ENCODE assay signal across 1 cellular context in the genomic region with DNA sequence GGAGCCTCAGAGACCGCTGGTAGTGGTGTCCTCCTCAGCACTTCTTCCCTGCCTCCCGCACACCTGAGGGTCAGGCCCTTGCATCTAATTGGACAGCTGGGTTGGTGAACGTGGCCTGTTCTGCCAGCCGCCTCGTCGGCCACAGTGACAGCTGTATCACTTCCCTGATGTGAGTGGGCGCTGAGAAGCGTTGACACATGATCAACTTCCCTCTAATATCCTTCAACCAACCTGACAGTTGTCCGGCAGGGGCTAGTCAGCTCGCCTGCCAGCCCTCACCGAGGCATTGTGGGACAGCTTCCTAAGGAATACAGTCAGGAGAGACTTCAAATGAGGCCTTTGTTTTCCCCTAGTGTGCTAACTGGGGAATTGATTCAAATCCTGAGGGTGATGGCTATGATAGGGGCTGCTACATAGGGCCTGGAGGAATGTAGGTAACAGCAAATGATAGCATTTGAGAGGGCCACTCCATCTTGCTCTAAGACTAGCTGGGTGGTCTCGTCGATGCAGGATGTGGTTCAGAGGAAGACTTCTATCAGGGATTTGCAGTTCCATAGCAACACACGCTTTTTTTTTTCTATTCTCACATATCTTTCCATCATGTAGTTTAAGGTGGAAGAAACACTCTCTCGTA.
TF ChIP-seq lines count a peak whose summit lies in the region.

No MANE protein-coding gene starts in this region.

TF ChIP-seq in GM23338, 12 proteins besides CTCF, POLR2A, EP300 and RAD21 (continued from another document):
- TF ChIP-seq, protein P1, sequence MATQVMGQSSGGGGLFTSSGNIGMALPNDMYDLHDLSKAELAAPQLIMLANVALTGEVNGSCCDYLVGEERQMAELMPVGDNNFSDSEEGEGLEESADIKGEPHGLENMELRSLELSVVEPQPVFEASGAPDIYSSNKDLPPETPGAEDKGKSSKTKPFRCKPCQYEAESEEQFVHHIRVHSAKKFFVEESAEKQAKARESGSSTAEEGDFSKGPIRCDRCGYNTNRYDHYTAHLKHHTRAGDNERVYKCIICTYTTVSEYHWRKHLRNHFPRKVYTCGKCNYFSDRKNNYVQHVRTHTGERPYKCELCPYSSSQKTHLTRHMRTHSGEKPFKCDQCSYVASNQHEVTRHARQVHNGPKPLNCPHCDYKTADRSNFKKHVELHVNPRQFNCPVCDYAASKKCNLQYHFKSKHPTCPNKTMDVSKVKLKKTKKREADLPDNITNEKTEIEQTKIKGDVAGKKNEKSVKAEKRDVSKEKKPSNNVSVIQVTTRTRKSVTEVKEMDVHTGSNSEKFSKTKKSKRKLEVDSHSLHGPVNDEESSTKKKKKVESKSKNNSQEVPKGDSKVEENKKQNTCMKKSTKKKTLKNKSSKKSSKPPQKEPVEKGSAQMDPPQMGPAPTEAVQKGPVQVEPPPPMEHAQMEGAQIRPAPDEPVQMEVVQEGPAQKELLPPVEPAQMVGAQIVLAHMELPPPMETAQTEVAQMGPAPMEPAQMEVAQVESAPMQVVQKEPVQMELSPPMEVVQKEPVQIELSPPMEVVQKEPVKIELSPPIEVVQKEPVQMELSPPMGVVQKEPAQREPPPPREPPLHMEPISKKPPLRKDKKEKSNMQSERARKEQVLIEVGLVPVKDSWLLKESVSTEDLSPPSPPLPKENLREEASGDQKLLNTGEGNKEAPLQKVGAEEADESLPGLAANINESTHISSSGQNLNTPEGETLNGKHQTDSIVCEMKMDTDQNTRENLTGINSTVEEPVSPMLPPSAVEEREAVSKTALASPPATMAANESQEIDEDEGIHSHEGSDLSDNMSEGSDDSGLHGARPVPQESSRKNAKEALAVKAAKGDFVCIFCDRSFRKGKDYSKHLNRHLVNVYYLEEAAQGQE (IDR thresholded peaks at IDR 0.05; ENCODE audit: unreplicated experiment) = no peak
- no peak for TF ChIP-seq NANOG (IDR thresholded peaks at IDR 0.05; ENCODE audit: borderline replicate concordance)
- no peak for TF ChIP-seq EZH2 (IDR thresholded peaks at IDR 0.05; ENCODE audit: low read depth, unreplicated experiment)
- TF ChIP-seq CREB1 (CRISPR knock-in tag; IDR thresholded peaks at IDR 0.05; ENCODE audit: low read depth) = no peak
- no peak for TF ChIP-seq ZNF114 (CRISPR knock-in tag; IDR thresholded peaks at IDR 0.05)
- no peak for TF ChIP-seq EZH2phosphoT487 (IDR thresholded peaks at IDR 0.05; ENCODE audit: unreplicated experiment)
- TF ChIP-seq STAT1 (IDR thresholded peaks at IDR 0.05; ENCODE audit: unreplicated experiment) = no peak
- TF ChIP-seq, protein P2, sequence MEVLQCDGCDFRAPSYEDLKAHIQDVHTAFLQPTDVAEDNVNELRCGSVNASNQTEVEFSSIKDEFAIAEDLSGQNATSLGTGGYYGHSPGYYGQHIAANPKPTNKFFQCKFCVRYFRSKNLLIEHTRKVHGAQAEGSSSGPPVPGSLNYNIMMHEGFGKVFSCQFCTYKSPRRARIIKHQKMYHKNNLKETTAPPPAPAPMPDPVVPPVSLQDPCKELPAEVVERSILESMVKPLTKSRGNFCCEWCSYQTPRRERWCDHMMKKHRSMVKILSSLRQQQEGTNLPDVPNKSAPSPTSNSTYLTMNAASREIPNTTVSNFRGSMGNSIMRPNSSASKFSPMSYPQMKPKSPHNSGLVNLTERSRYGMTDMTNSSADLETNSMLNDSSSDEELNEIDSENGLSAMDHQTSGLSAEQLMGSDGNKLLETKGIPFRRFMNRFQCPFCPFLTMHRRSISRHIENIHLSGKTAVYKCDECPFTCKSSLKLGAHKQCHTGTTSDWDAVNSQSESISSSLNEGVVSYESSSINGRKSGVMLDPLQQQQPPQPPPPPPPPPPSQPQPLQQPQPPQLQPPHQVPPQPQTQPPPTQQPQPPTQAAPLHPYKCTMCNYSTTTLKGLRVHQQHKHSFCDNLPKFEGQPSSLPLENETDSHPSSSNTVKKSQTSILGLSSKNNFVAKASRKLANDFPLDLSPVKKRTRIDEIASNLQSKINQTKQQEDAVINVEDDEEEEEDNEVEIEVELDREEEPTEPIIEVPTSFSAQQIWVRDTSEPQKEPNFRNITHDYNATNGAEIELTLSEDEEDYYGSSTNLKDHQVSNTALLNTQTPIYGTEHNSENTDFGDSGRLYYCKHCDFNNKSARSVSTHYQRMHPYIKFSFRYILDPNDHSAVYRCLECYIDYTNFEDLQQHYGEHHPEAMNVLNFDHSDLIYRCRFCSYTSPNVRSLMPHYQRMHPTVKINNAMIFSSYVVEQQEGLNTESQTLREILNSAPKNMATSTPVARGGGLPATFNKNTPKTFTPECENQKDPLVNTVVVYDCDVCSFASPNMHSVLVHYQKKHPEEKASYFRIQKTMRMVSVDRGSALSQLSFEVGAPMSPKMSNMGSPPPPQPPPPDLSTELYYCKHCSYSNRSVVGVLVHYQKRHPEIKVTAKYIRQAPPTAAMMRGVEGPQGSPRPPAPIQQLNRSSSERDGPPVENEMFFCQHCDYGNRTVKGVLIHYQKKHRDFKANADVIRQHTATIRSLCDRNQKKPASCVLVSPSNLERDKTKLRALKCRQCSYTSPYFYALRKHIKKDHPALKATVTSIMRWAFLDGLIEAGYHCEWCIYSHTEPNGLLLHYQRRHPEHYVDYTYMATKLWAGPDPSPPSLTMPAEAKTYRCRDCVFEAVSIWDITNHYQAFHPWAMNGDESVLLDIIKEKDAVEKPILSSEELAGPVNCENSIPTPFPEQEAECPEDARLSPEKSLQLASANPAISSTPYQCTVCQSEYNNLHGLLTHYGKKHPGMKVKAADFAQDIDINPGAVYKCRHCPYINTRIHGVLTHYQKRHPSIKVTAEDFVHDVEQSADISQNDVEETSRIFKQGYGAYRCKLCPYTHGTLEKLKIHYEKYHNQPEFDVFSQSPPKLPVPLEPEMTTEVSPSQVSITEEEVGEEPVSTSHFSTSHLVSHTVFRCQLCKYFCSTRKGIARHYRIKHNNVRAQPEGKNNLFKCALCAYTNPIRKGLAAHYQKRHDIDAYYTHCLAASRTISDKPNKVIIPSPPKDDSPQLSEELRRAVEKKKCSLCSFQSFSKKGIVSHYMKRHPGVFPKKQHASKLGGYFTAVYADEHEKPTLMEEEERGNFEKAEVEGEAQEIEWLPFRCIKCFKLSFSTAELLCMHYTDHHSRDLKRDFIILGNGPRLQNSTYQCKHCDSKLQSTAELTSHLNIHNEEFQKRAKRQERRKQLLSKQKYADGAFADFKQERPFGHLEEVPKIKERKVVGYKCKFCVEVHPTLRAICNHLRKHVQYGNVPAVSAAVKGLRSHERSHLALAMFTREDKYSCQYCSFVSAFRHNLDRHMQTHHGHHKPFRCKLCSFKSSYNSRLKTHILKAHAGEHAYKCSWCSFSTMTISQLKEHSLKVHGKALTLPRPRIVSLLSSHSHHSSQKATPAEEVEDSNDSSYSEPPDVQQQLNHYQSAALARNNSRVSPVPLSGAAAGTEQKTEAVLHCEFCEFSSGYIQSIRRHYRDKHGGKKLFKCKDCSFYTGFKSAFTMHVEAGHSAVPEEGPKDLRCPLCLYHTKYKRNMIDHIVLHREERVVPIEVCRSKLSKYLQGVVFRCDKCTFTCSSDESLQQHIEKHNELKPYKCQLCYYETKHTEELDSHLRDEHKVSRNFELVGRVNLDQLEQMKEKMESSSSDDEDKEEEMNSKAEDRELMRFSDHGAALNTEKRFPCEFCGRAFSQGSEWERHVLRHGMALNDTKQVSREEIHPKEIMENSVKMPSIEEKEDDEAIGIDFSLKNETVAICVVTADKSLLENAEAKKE (CRISPR knock-in tag; IDR thresholded peaks at IDR 0.05) = no peak
- no peak for TF ChIP-seq POLR2AphosphoS5 (IDR thresholded peaks at IDR 0.05; ENCODE audit: low read depth)
